8 cellular contexts compared by ENCODE assay signal in the genomic region with DNA sequence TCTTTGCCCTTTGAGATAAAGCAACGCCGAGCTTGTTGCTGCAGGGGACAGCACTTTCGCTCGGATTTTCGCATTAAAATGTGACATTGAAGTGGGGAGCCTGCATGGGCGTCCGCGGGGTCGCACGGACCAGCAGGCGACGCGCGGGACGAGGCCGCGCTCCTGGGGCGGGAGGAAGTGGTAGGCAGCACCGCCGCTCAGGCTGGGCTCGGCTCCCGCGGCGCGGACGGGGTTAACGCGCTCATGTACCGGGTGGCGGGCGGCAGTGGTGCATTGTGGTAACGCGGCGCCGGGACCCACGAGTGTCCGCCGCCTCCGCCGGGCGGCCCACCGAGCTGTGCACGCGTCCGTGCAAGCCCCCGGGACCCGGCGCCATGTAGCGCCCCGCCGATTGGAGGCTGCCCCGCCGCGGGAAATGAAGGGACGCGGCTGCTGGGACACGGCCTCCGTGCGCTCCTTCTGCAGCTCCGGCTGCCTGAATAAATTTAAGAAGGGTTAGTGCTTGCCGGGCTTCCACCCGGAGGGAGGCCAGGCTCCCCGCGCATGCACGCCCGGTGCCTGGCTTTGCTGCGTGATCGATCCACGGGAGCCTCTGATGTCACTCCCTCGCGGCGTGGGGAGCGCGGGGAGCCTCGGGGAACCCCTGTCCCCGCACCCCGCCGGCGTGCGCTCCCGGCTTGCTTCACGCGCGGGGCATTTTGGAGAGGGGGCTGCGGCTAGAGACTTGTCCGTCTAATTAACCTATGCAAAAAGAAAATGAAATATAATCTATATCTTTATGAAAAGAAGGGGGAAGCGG.
DNase-seq lines count a peak whose midpoint lies in the region; ATAC-seq and TF ChIP-seq lines count a peak whose summit lies in the region.

No MANE protein-coding gene starts in this region.

- peak overlapping the region; percentile 65 for H3K4me3 Mint-ChIP-seq in WTC11
- H3K4me3 Mint-ChIP-seq in glutamatergic neuron (ENCODE audit: unreplicated experiment), result peak overlapping the region; percentile 73
- H3K4me3 Mint-ChIP-seq in progenitor cell of endocrine pancreas (ENCODE audit: low read depth), result peak overlapping the region; percentile 54

- H3K27ac Mint-ChIP-seq in WTC11 (no peak overlapping the region), glutamatergic neuron (ENCODE audit: unreplicated experiment) (no peak overlapping the region), progenitor cell of endocrine pancreas (no peak overlapping the region)

- no peak for TF ChIP-seq POLR2A in tibial nerve (IDR thresholded peaks at IDR 0.05)

- peak overlapping the region; percentile 37; the same call in 1 of the 2 replicates for H3K9ac ChIP-seq in GM23248

- TF ChIP-seq EP300 in tibial nerve (IDR thresholded peaks at IDR 0.05), result no peak

- H2AFZ ChIP-seq in GM23248, result peak overlapping the region; percentile 61

- H3K4me2 ChIP-seq in GM23248 (ENCODE audit: unreplicated experiment), result peak overlapping the region; percentile 79

- in situ Hi-C loops in GM23248 (cut with MboI), result no loop called here

- H3F3A ChIP-seq in GM23248 (ENCODE audit: insufficient read depth), result no peaks in the 10 kb centered on the region

- H3K9me2 ChIP-seq in GM23248 (ENCODE audit: insufficient read depth), result no peaks in the 10 kb centered on the region

- DNase-seq in GM23248, result peak; percentile 54
- peak; percentile 46 for DNase-seq in WTC11 (ENCODE audit: low spot score)
- DNase-seq in glutamatergic neuron, result peak; percentile 55
- DNase-seq in progenitor cell of endocrine pancreas (ENCODE audit: low spot score, unreplicated experiment), result no peak
- DNase-seq in posterior vena cava (ENCODE audit: low spot score), result no peak
- DNase-seq in tibial nerve (ENCODE audit: low spot score in 2 of 2), result no peak
- no peak for DNase-seq in dedifferentiated amniotic fluid mesenchymal stem cell (ENCODE audit: extremely low spot score)

- H3K79me2 ChIP-seq in GM23248 (ENCODE audit: insufficient read depth), result no peaks in the 10 kb centered on the region

- TF ChIP-seq CTCF in WTC11 (IDR thresholded peaks at IDR 0.05) (no peak), glutamatergic neuron (IDR thresholded peaks at IDR 0.05; ENCODE audit: partially characterized antibody, unreplicated experiment) (peak; percentile 24), progenitor cell of endocrine pancreas (IDR thresholded peaks at IDR 0.05; ENCODE audit: unreplicated experiment) (no peak), tibial nerve (IDR thresholded peaks at IDR 0.05) (no peak)

- H4K20me1 ChIP-seq in GM23248 (ENCODE audit: insufficient read depth), result no peaks in the 10 kb centered on the region

- H3K36me3 Mint-ChIP-seq in WTC11 (no peaks in the 10 kb centered on the region), glutamatergic neuron (ENCODE audit: unreplicated experiment) (no peaks in the 10 kb centered on the region), progenitor cell of endocrine pancreas (ENCODE audit: insufficient read depth) (no peaks in the 10 kb centered on the region)

- intact Hi-C loops in posterior vena cava (cut with DNase I), result no loop called here

- H3K36me3 ChIP-seq in GM23248 (ENCODE audit: low read depth), result no peaks in the 10 kb centered on the region
- no peaks in the 10 kb centered on the region for H3K36me3 ChIP-seq in tibial nerve

- peaks cover 8% of the 10 kb centered on the region; the same call in 1 of the 2 replicates for H3K27me3 ChIP-seq in GM23248 (replicated peaks; ENCODE audit: insufficient read depth)
- peaks cover 0 to 66% of the 10 kb centered on the region in 2 donors for H3K27me3 ChIP-seq in tibial nerve

- peaks cover 14% of the 10 kb centered on the region for H3K4me1 Mint-ChIP-seq in WTC11
- peaks cover 5% of the 10 kb centered on the region for H3K4me1 Mint-ChIP-seq in glutamatergic neuron (ENCODE audit: low read depth, unreplicated experiment)
- H3K4me1 Mint-ChIP-seq in progenitor cell of endocrine pancreas (ENCODE audit: low read depth), result peaks cover 2% of the 10 kb centered on the region

- H3K9me3 Mint-ChIP-seq in WTC11 (no peaks in the 10 kb centered on the region), glutamatergic neuron (ENCODE audit: unreplicated experiment) (no peaks in the 10 kb centered on the region), progenitor cell of endocrine pancreas (ENCODE audit: low read depth) (no peaks in the 10 kb centered on the region)

- peak overlapping the region; percentile 62 for H3K4me3 ChIP-seq in GM23248
- peak overlapping the region in 1 of 4 donors; percentile 9 for H3K4me3 ChIP-seq in tibial nerve

- 8 to 9% methylated on average over 58 to 82 of the region's 87 CpGs for WGBS in GM23248 (ENCODE audit: low coverage in 1 of 2, low lambda C conversion rate in 2 of 2, missing lambda C conversion rate in 2 of 2), 2 experiments
- WGBS in tibial nerve, 2 donors, result 4 to 6% methylated on average over 18 to 58 of the region's 87 CpGs

- peaks cover 37% of the 10 kb centered on the region for H3K27me3 Mint-ChIP-seq in WTC11 (ENCODE audit: low read depth)
- H3K27me3 Mint-ChIP-seq in glutamatergic neuron (ENCODE audit: unreplicated experiment), result peaks cover 19% of the 10 kb centered on the region
- H3K27me3 Mint-ChIP-seq in progenitor cell of endocrine pancreas, result peaks cover 63% of the 10 kb centered on the region

- CTCF ChIA-PET in WTC11 (lab: Charles Lee), result interaction anchor here (0.5 to 3.5 kb wide), 8 partner anchors 11 to 306 kb away, joined by 3 to 14 read pairs (median 5); no protein-coding TSS in a partner anchor

- H3K4me1 ChIP-seq in GM23248 (ENCODE audit: insufficient read depth), result no peaks in the 10 kb centered on the region
- peaks cover 0 to 14% (median 8%) of the 10 kb centered on the region in 4 donors for H3K4me1 ChIP-seq in tibial nerve

- H3K9me3 ChIP-seq in GM23248 (ENCODE audit: low read depth) (no peaks in the 10 kb centered on the region), tibial nerve (no peaks in the 10 kb centered on the region)

- H3K27ac ChIP-seq in GM23248 (no peak overlapping the region), tibial nerve (no peak overlapping the region)

- POLR2A ChIA-PET in WTC11 (lab: Charles Lee), result interaction anchor here (1.1 kb wide), 1 partner anchor 9 kb away, joined by 3 read pairs; no protein-coding TSS in a partner anchor

- ATAC-seq in WTC11 (peak; percentile 50), HG03439 (IDR thresholded peaks at IDR 0.05; ENCODE audit: unreplicated experiment) (no peak)

TF ChIP-seq in WTC11, 78 proteins besides CTCF, POLR2A, EP300 and RAD21 (continues in another document):
- TF ChIP-seq ESRRA (CRISPR knock-in tag; IDR thresholded peaks at IDR 0.05; ENCODE audit: borderline replicate concordance) (peak; percentile 15; the same call in 1 of the 2 replicates), NFYB (CRISPR knock-in tag; conservative IDR thresholded peaks at IDR 0.05; ENCODE audit: low read depth) (no peak), TEAD1 (CRISPR knock-in tag; IDR thresholded peaks at IDR 0.05) (0 out of 2 replicates have a peak, but pooled peaks have one; percentile 28), SMAD4 (CRISPR knock-in tag; IDR thresholded peaks at IDR 0.05) (no peak), MXD4 (CRISPR knock-in tag; IDR thresholded peaks at IDR 0.05; ENCODE audit: borderline replicate concordance) (no peak), GTF2I (CRISPR knock-in tag; conservative IDR thresholded peaks at IDR 0.05) (no peak), GRHL2 (CRISPR knock-in tag; IDR thresholded peaks at IDR 0.05; ENCODE audit: insufficient replicate concordance, severe bottlenecking) (no peak), STAT6 (CRISPR knock-in tag; conservative IDR thresholded peaks at IDR 0.05; ENCODE audit: low read depth) (no peak), TP53 (CRISPR knock-in tag; IDR thresholded peaks at IDR 0.05) (no peak)
- TF ChIP-seq, protein P1, sequence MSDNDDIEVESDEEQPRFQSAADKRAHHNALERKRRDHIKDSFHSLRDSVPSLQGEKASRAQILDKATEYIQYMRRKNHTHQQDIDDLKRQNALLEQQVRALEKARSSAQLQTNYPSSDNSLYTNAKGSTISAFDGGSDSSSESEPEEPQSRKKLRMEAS (CRISPR knock-in tag; IDR thresholded peaks at IDR 0.05), result no peak; the same call in 1 of the 2 replicates
- TF ChIP-seq, protein P2, sequence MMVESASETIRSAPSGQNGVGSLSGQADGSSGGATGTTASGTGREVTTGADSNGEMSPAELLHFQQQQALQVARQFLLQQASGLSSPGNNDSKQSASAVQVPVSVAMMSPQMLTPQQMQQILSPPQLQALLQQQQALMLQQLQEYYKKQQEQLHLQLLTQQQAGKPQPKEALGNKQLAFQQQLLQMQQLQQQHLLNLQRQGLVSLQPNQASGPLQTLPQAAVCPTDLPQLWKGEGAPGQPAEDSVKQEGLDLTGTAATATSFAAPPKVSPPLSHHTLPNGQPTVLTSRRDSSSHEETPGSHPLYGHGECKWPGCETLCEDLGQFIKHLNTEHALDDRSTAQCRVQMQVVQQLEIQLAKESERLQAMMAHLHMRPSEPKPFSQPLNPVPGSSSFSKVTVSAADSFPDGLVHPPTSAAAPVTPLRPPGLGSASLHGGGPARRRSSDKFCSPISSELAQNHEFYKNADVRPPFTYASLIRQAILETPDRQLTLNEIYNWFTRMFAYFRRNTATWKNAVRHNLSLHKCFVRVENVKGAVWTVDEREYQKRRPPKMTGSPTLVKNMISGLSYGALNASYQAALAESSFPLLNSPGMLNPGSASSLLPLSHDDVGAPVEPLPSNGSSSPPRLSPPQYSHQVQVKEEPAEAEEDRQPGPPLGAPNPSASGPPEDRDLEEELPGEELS (CRISPR knock-in tag; IDR thresholded peaks at IDR 0.05), result no peak

Comparison
In these comparisons a context has a peak if more than half of its experiments do, and no peak if none do; other contexts are left out.
1. DNase-seq: peak in GM23248 (single experiment), WTC11 (single experiment) and glutamatergic neuron (single experiment); none in progenitor cell of endocrine pancreas (single experiment), posterior vena cava (single experiment), tibial nerve (0 of 2) and dedifferentiated amniotic fluid mesenchymal stem cell (single experiment).
2. Peak in every context shown above with its lines, with median percentiles within 50 percentile points of each other: H3K4me3 Mint-ChIP-seq.